ENCODE assay signal across 15 cellular contexts in genomic region chr15:100729461-100729860, GRCh38.
DNase-seq lines count a peak whose midpoint lies in the region; ATAC-seq, FAIRE-seq and TF ChIP-seq lines count a peak whose summit lies in the region.
"Had no signal": no experiment of that assay in that cellular context is flagged by ENCODE, and none has a peak within 500 bp of the region (broad histone marks: within the 10 kb centered on the region; RNA-seq: fewer than 3 reads in every experiment).

No MANE protein-coding gene starts in this region.

- intact Hi-C loops in activated CD8-positive, alpha-beta T cell treated with anti-CD3 and anti-CD28 coated beads for 36 hours (cut with micrococcal nuclease), result no loop called here
- intact Hi-C loops in IMR-90 (cut with micrococcal nuclease), result no loop called here
- intact Hi-C loops in kidney (cut with DNase I), result no loop called here

- DNase-seq in activated CD8-positive, alpha-beta T cell treated with anti-CD3 and anti-CD28 coated beads, Interleukin-2, amount 10 ng/mL, durations not matched to agents 7 days and 5 days, result peak; percentile 11
- no peak for DNase-seq in activated CD8-positive, alpha-beta T cell treated with anti-CD3 and anti-CD28 coated beads for 36 hours
- no peak for DNase-seq in IMR-90
- DNase-seq in kidney, result peak; percentile 19
- no peak for DNase-seq in osteocyte (ENCODE audit: extremely low spot score, unreplicated experiment)
- DNase-seq: 8988T; AML-193; C1 segment of cervical spinal cord; Calu3; CD4-positive, alpha-beta T cell; DMS 273 treated with DMSO at 0.1 percent for 48 hours had no signal

- H3K18ac ChIP-seq in IMR-90 (ENCODE audit: low read depth, low read length), result no peak overlapping the region

- H3K4me2 ChIP-seq in IMR-90 (ENCODE audit: low read depth, low read length), result no peak overlapping the region
- H3K4me2 ChIP-seq: GM23338 had no signal

- no peaks in the 10 kb centered on the region for H3K36me3 Mint-ChIP-seq in activated CD8-positive, alpha-beta T cell treated with anti-CD3 and anti-CD28 coated beads, Interleukin-2, amount 10 ng/mL, durations not matched to agents 7 days and 5 days (ENCODE audit: low read depth)
- H3K36me3 Mint-ChIP-seq in activated CD8-positive, alpha-beta T cell treated with anti-CD3 and anti-CD28 coated beads for 36 hours (ENCODE audit: low read depth), result no peaks in the 10 kb centered on the region
- H3K36me3 Mint-ChIP-seq in osteocyte (ENCODE audit: unreplicated experiment), result no peaks in the 10 kb centered on the region

- H3K14ac ChIP-seq in IMR-90 (replicated peaks; ENCODE audit: low read depth, low read length), result no peak overlapping the region

- H3K4me3 ChIP-seq in IMR-90 (ENCODE audit: insufficient read depth, low read depth, low read length) (no peak overlapping the region), kidney (ENCODE audit: low read length in 2 of 2) (no peak overlapping the region)
- H3K4me3 ChIP-seq: GM23338 had no signal

- no peak overlapping the region for H3K9ac ChIP-seq in IMR-90 (ENCODE audit: low read depth, low read length)
- no peak overlapping the region for H3K9ac ChIP-seq in kidney (ENCODE audit: low read length in 2 of 2)

- no peak overlapping the region for H3K4ac ChIP-seq in IMR-90 (ENCODE audit: low read depth, low read length)

- H3K36me3 ChIP-seq in IMR-90 (ENCODE audit: control insufficient read depth, insufficient read depth, low read length) (no peaks in the 10 kb centered on the region), kidney (ENCODE audit: control insufficient read depth in 1 of 2, insufficient read depth in 2 of 2, low read length in 2 of 2) (no peaks in the 10 kb centered on the region)

- no TSS peak for BruUV-seq in IMR-90 (replicated peaks; lab: Mats Ljungman, UMichigan)

- no peak overlapping the region for H2AFZ ChIP-seq in IMR-90 (replicated peaks; ENCODE audit: low read length, poor library complexity)
- H2AFZ ChIP-seq: GM23338 had no signal

- no peak overlapping the region for H3K4me3 Mint-ChIP-seq in activated CD8-positive, alpha-beta T cell treated with anti-CD3 and anti-CD28 coated beads, Interleukin-2, amount 10 ng/mL, durations not matched to agents 7 days and 5 days
- H3K4me3 Mint-ChIP-seq in activated CD8-positive, alpha-beta T cell treated with anti-CD3 and anti-CD28 coated beads for 36 hours, result no peak overlapping the region
- H3K4me3 Mint-ChIP-seq in osteocyte (ENCODE audit: unreplicated experiment), result no peak overlapping the region
- H3K4me3 Mint-ChIP-seq: CD4-positive, alpha-beta T cell; GM23338; IgD-negative memory B cell had no signal

- no peak overlapping the region for H3K27ac Mint-ChIP-seq in activated CD8-positive, alpha-beta T cell treated with anti-CD3 and anti-CD28 coated beads, Interleukin-2, amount 10 ng/mL, durations not matched to agents 7 days and 5 days
- H3K27ac Mint-ChIP-seq in activated CD8-positive, alpha-beta T cell treated with anti-CD3 and anti-CD28 coated beads for 36 hours, result no peak overlapping the region
- H3K27ac Mint-ChIP-seq in osteocyte (ENCODE audit: unreplicated experiment), result no peak overlapping the region
- H3K27ac Mint-ChIP-seq: CD4-positive, alpha-beta T cell; GM23338; IgD-negative memory B cell had no signal

- FAIRE-seq in kidney (lab: Jason Lieb, UNC), result no peak

- no peak for TF ChIP-seq RAD21 in IMR-90 (IDR thresholded peaks at IDR 0.05; ENCODE audit: low read length)

- no peak overlapping the region for H4K5ac ChIP-seq in IMR-90 (ENCODE audit: low read depth, low read length)

- peak overlapping the region; percentile 12; the same call in 1 of the 2 replicates for H4K91ac ChIP-seq in IMR-90 (ENCODE audit: insufficient read depth, low read depth, low read length)

- in situ Hi-C loops in IMR-90 (cut with MboI; ENCODE audit: low sequenced_read_pairs), result no loop called here

- H3K23ac ChIP-seq in IMR-90 (ENCODE audit: low read depth, low read length), result no peak overlapping the region

- no peaks in the 10 kb centered on the region for H3K27me3 ChIP-seq in IMR-90 (ENCODE audit: control insufficient read depth, insufficient read depth, low read length)

- no peak overlapping the region for H2BK20ac ChIP-seq in IMR-90 (ENCODE audit: low read depth, low read length)

- no peak overlapping the region for H4K8ac ChIP-seq in IMR-90 (ENCODE audit: low read depth in 2 of 2, low read length in 2 of 2)

- H3K27ac ChIP-seq in IMR-90 (ENCODE audit: insufficient read depth, low read length) (no peak overlapping the region), kidney (ENCODE audit: low read depth in 2 of 2, low read length in 2 of 2) (no peak overlapping the region)

- TF ChIP-seq CTCF in activated CD8-positive, alpha-beta T cell treated with anti-CD3 and anti-CD28 coated beads for 36 hours (IDR thresholded peaks at IDR 0.05), result no peak
- TF ChIP-seq CTCF in IMR-90 (conservative IDR thresholded peaks at IDR 0.05; ENCODE audit: low read depth, low read length), result no peak
- TF ChIP-seq CTCF in kidney (IDR thresholded peaks at IDR 0.05; ENCODE audit: borderline replicate concordance, extremely low read depth, insufficient read depth), result no peak
- no peak for TF ChIP-seq CTCF in osteocyte (IDR thresholded peaks at IDR 0.05)

- H2AK5ac ChIP-seq in IMR-90 (ENCODE audit: low read depth, low read length), result no peak overlapping the region

- WGBS in IMR-90 (ENCODE audit: extremely low coverage in 2 of 2, insufficient read length in 1 of 2), 2 experiments, result 67% methylated on average over 2 of the region's 6 CpGs; no CpG with 5 or more reads in 1 of the 2 experiments

- H4K20me1 ChIP-seq in IMR-90 (ENCODE audit: insufficient read depth, low read length), result no peaks in the 10 kb centered on the region

- H3K9me3 ChIP-seq in IMR-90 (ENCODE audit: control insufficient read depth, insufficient read depth, low read length) (peaks cover 2% of the 10 kb centered on the region; the same call in 1 of the 2 replicates), kidney (ENCODE audit: control insufficient read depth in 1 of 2, low read length in 2 of 2) (no peaks in the 10 kb centered on the region)

- ATAC-seq in activated CD8-positive, alpha-beta T cell treated with anti-CD3 and anti-CD28 coated beads, Interleukin-2, amount 10 ng/mL, durations not matched to agents 7 days and 5 days, result no peak
- no peak for ATAC-seq in activated CD8-positive, alpha-beta T cell treated with anti-CD3 and anti-CD28 coated beads for 36 hours
- ATAC-seq in IMR-90 (ENCODE audit: low read depth) (no peak), GM21619 (IDR thresholded peaks at IDR 0.05; ENCODE audit: unreplicated experiment) (no peak), GM18873 (IDR thresholded peaks at IDR 0.05; ENCODE audit: low FRiP score, unreplicated experiment) (no peak)
- ATAC-seq: GM23338 had no signal

- H3K4me1 ChIP-seq in IMR-90 (ENCODE audit: control insufficient read depth, insufficient read depth, low read length) (peaks cover 31% of the 10 kb centered on the region), kidney (ENCODE audit: control insufficient read depth in 1 of 2, insufficient read depth in 1 of 2, low read depth in 1 of 2, low read length in 2 of 2) (peaks cover 15 to 25% of the 10 kb centered on the region in 2 donors)

- POLR2A ChIA-PET in activated CD8-positive, alpha-beta T cell treated with anti-CD3 and anti-CD28 coated beads, Interleukin-2, amount 10 ng/mL, durations not matched to agents 7 days and 5 days (lab: Charles Lee), result no interaction called here
- POLR2A ChIA-PET in activated CD8-positive, alpha-beta T cell treated with anti-CD3 and anti-CD28 coated beads for 36 hours (lab: Charles Lee), result no interaction called here
- POLR2A ChIA-PET in IMR-90 (lab: Charles Lee; ENCODE audit: unreplicated experiment), result no interaction called here

- no peak overlapping the region for H2BK120ac ChIP-seq in IMR-90 (ENCODE audit: low read depth, low read length)

- dilution Hi-C loops in IMR-90 (cut with HindIII; ENCODE audit: low sequenced_read_pairs, unreplicated experiment), result no loop called here

- no peak overlapping the region for H3K56ac ChIP-seq in IMR-90 (ENCODE audit: extremely low read depth, insufficient read depth, low read length)

- no peaks in the 10 kb centered on the region for H3K4me1 Mint-ChIP-seq in activated CD8-positive, alpha-beta T cell treated with anti-CD3 and anti-CD28 coated beads, Interleukin-2, amount 10 ng/mL, durations not matched to agents 7 days and 5 days (ENCODE audit: low read depth)
- no peaks in the 10 kb centered on the region for H3K4me1 Mint-ChIP-seq in activated CD8-positive, alpha-beta T cell treated with anti-CD3 and anti-CD28 coated beads for 36 hours (ENCODE audit: low read depth)
- H3K4me1 Mint-ChIP-seq in osteocyte (ENCODE audit: unreplicated experiment), result peaks cover 40% of the 10 kb centered on the region
- H3K4me1 Mint-ChIP-seq: IgD-negative memory B cell had no signal

- no peak overlapping the region for H2AK9ac ChIP-seq in IMR-90 (replicated peaks; ENCODE audit: low read depth, low read length, poor library complexity)

- no peaks in the 10 kb centered on the region for H3K27me3 Mint-ChIP-seq in activated CD8-positive, alpha-beta T cell treated with anti-CD3 and anti-CD28 coated beads, Interleukin-2, amount 10 ng/mL, durations not matched to agents 7 days and 5 days (ENCODE audit: low read depth)
- H3K27me3 Mint-ChIP-seq in activated CD8-positive, alpha-beta T cell treated with anti-CD3 and anti-CD28 coated beads for 36 hours, result no peaks in the 10 kb centered on the region
- no peaks in the 10 kb centered on the region for H3K27me3 Mint-ChIP-seq in osteocyte (ENCODE audit: unreplicated experiment)
- H3K27me3 Mint-ChIP-seq: CD4-positive, alpha-beta T cell had no signal

- no peak for TF ChIP-seq POLR2A in IMR-90 (IDR thresholded peaks at IDR 0.05; ENCODE audit: low read depth, low read length)

- peaks cover 25% of the 10 kb centered on the region for H3K9me1 ChIP-seq in IMR-90 (ENCODE audit: insufficient read depth, low read length)

- H3K9me3 Mint-ChIP-seq in activated CD8-positive, alpha-beta T cell treated with anti-CD3 and anti-CD28 coated beads, Interleukin-2, amount 10 ng/mL, durations not matched to agents 7 days and 5 days (ENCODE audit: insufficient read depth), result no peaks in the 10 kb centered on the region
- no peaks in the 10 kb centered on the region for H3K9me3 Mint-ChIP-seq in activated CD8-positive, alpha-beta T cell treated with anti-CD3 and anti-CD28 coated beads for 36 hours
- no peaks in the 10 kb centered on the region for H3K9me3 Mint-ChIP-seq in osteocyte (ENCODE audit: unreplicated experiment)
- H3K9me3 Mint-ChIP-seq: CD4-positive, alpha-beta T cell; GM23338 had no signal

- no peak overlapping the region for H2BK5ac ChIP-seq in IMR-90 (ENCODE audit: low read depth, low read length, poor library complexity, severe bottlenecking)

- H2BK15ac ChIP-seq in IMR-90 (ENCODE audit: low read depth, low read length), result no peak overlapping the region

- CTCF ChIA-PET in activated CD8-positive, alpha-beta T cell treated with anti-CD3 and anti-CD28 coated beads, Interleukin-2, amount 10 ng/mL, durations not matched to agents 7 days and 5 days (lab: Charles Lee), result no interaction called here
- CTCF ChIA-PET in activated CD8-positive, alpha-beta T cell treated with anti-CD3 and anti-CD28 coated beads for 36 hours (lab: Charles Lee), result interaction anchor here (1.7 kb wide), 1 partner anchor 143 kb away, joined by 4 read pairs; no protein-coding TSS in a partner anchor
- CTCF ChIA-PET in IMR-90 (lab: Yijun Ruan, JAX), result interaction anchor here (0.7 kb wide), 1 partner anchor 33 kb away, joined by 4 read pairs; no protein-coding TSS in a partner anchor

- H3K79me1 ChIP-seq in IMR-90 (ENCODE audit: low read depth in 1 of 2, low read length in 2 of 2), result peaks cover 0 to 3% of the 10 kb centered on the region in 2 experiments; a peak in 1 of 4 replicates

Comparison
In these comparisons a context has a peak if more than half of its experiments do, and no peak if none do; other contexts are left out.
1. DNase-seq: peak in activated CD8-positive, alpha-beta T cell treated with anti-CD3 and anti-CD28 coated beads, Interleukin-2, amount 10 ng/mL, durations not matched to agents 7 days and 5 days (single experiment) and kidney (single experiment); none in activated CD8-positive, alpha-beta T cell treated with anti-CD3 and anti-CD28 coated beads for 36 hours (single experiment), IMR-90 (single experiment) and osteocyte (single experiment).